ENCODE assay signal across 1 cellular context in genomic region chr6:31474871-31475286, GRCh38.
TF ChIP-seq lines count a peak whose summit lies in the region.

No MANE protein-coding gene starts in this region.

TF ChIP-seq in HepG2, 621 proteins besides CTCF, POLR2A, EP300 and RAD21 (continued from another document):
- TF ChIP-seq MNT (IDR thresholded peaks at IDR 0.05): peak; percentile 90
- no peak for TF ChIP-seq PRDM10 (CRISPR knock-in tag; IDR thresholded peaks at IDR 0.05; ENCODE audit: low read depth)
- TF ChIP-seq ZNF17 (CRISPR knock-in tag; IDR thresholded peaks at IDR 0.05): no peak
- no peak for TF ChIP-seq RFX3 (CRISPR knock-in tag; IDR thresholded peaks at IDR 0.05)
- TF ChIP-seq GABPA (IDR thresholded peaks at IDR 0.05; ENCODE audit: low read depth, low read length): peak; percentile 10; the same call in 1 of the 2 replicates
- TF ChIP-seq GABPA (CRISPR knock-in tag; IDR thresholded peaks at IDR 0.05; ENCODE audit: low read depth): no peak
- TF ChIP-seq USF2 (IDR thresholded peaks at IDR 0.05; ENCODE audit: low read depth, low read length): 0 out of 2 replicates have a peak, but pooled peaks have one; percentile 3
- TF ChIP-seq USF2 (CRISPR knock-in tag; IDR thresholded peaks at IDR 0.05; ENCODE audit: borderline replicate concordance): no peak
- TF ChIP-seq ZNF891 (CRISPR knock-in tag; IDR thresholded peaks at IDR 0.05): no peak
- TF ChIP-seq DMAP1 (CRISPR knock-in tag; IDR thresholded peaks at IDR 0.05): no peak
- no peak for TF ChIP-seq MED13 (CRISPR knock-in tag; IDR thresholded peaks at IDR 0.05)
- TF ChIP-seq SIN3A (IDR thresholded peaks at IDR 0.05; ENCODE audit: borderline replicate concordance, low read depth, low read length): no peak
- no peak for TF ChIP-seq NFKBIZ (CRISPR knock-in tag; IDR thresholded peaks at IDR 0.05)
TF ChIP-seq in HepG2: peak in this region for 3.
